7 cellular contexts compared by ENCODE assay signal in genomic region chr1:234599617-234600417, GRCh38. TPM values are rescaled to one million over a fixed set of nuclear protein-coding genes. Genes with fewer than 3 reads are reported as not detected.
DNase-seq lines count a peak whose midpoint lies in the region; ATAC-seq and TF ChIP-seq lines count a peak whose summit lies in the region.

No MANE protein-coding gene starts in this region.

- peak overlapping the region; percentile 99 for H3K27ac ChIP-seq in angular gyrus (ENCODE audit: low read depth, low read length)
- peak overlapping the region; percentile 97 for H3K27ac ChIP-seq in right cardiac atrium (ENCODE audit: low read length)

- no peaks in the 10 kb centered on the region for H3K9me3 ChIP-seq in right cardiac atrium (ENCODE audit: control insufficient read depth, low read length)

- H3K27me3 ChIP-seq in right cardiac atrium (ENCODE audit: control insufficient read depth, insufficient read depth): no peaks in the 10 kb centered on the region

- no peaks in the 10 kb centered on the region for H3K4me1 ChIP-seq in right cardiac atrium (ENCODE audit: control insufficient read depth, insufficient read depth, low read length)

- TF ChIP-seq POLR2A in GM18505 (IDR thresholded peaks at IDR 0.05; ENCODE audit: borderline replicate concordance, extremely low read depth, insufficient read depth, insufficient read length): peak; percentile 69

- DNase-seq in NCI-H1417 (lab: John Stamatoyannopoulos, UW) (peak; percentile 80 to 94 (median 92)), T-helper 2 cell (peak; percentile 46 to 90 (median 67)), right cardiac atrium (peak; percentile 91 to 96 (median 96)), putamen (ENCODE audit: low spot score) (peak; percentile 90)

- ATAC-seq in GM18505 (IDR thresholded peaks at IDR 0.05; ENCODE audit: unreplicated experiment) (peak; percentile 73), HG02798 (IDR thresholded peaks at IDR 0.05; ENCODE audit: poor library complexity, unreplicated experiment) (peak; percentile 85), right cardiac atrium (peak; percentile 93 to 94)

- peak overlapping the region; percentile 44 for H3K4me3 ChIP-seq in right cardiac atrium (ENCODE audit: low read length)

- intact Hi-C loops in right cardiac atrium (cut with DNase I): loop anchor here in 2 of 4 donors (2.0 to 10.0 kb wide), 5 partner anchors 98 to 495 kb away; no protein-coding TSS in a partner anchor

- WGBS in right cardiac atrium: 1% methylated on average over 87 of the region's 87 CpGs

RNA-seq across cellular contexts. Expression of gene IRF2BP2, which starts 10.2 kb away (rescaled TPM):
- total RNA-seq in right cardiac atrium: 100 to 1,000 TPM in 3 of 4 donors, 10 to 100 TPM in 1; 92.3 to 123 (median 108) TPM
- polyA plus RNA-seq in right cardiac atrium: 69.3 TPM

Comparison
In these comparisons a context has a peak if more than half of its experiments do, and no peak if none do; other contexts are left out.
1. Peak in every context shown above with its lines: DNase-seq, ATAC-seq, H3K4me3 ChIP-seq and H3K27ac ChIP-seq.